9 cellular contexts compared by ENCODE assay signal in the genomic region with DNA sequence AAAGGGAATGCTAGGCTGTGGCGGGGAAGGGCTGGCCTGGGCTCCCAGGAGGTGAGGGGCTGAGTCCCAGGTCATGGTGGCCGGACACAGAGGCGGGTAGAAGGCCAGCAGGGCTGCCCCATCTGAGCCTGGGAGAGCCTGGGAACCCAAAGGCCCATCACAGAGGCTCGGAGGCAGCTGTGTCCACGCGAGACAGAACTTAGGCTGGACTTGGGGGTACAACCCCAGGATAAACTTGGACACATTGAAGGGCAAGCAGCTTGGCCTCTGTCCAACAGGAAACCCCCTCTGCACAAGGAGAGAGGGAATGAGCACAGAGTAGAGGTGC.
DNase-seq lines count a peak whose midpoint lies in the region; ATAC-seq, FAIRE-seq and TF ChIP-seq lines count a peak whose summit lies in the region.
"Had no signal": no experiment of that assay in that cellular context is flagged by ENCODE, and none has a peak within 500 bp of the region (broad histone marks: within the 10 kb centered on the region; RNA-seq: fewer than 3 reads in every experiment).

No MANE protein-coding gene starts in this region.

- H2AK5ac ChIP-seq in H1 (ENCODE audit: low read depth, low read length) = no peak overlapping the region; the same call in 1 of the 2 replicates

- no peak for FAIRE-seq in H1 (lab: Jason Lieb, UNC)

- H4K20me1 ChIP-seq in PC-9 (ENCODE audit: insufficient read depth) = no peaks in the 10 kb centered on the region
- H4K20me1 ChIP-seq in H1 (replicated peaks in 1 of 2; ENCODE audit: control insufficient read depth in 1 of 2, insufficient read depth in 2 of 2, low read length in 2 of 2) = no peaks in the 10 kb centered on the region

- no peak overlapping the region for H2BK120ac ChIP-seq in H1 (replicated peaks; ENCODE audit: low read depth, low read length)

- no peak overlapping the region for H2BK20ac ChIP-seq in H1 (ENCODE audit: low read length)

- 0 out of 2 replicates have a peak overlapping the region, but pooled peaks have one; percentile 46 for H2BK15ac ChIP-seq in H1 (ENCODE audit: low read length)

- no TSS peak for BruUV-seq in PC-9 (replicated peaks; lab: Mats Ljungman, UMichigan)

- no peak overlapping the region for H4K5ac ChIP-seq in H1 (ENCODE audit: insufficient read length, low read depth, low read length)

- H3K79me2 ChIP-seq in PC-9 (ENCODE audit: low read depth) (no peaks in the 10 kb centered on the region), H1 (ENCODE audit: control insufficient read depth in 1 of 2, insufficient read depth in 2 of 2, low read length in 2 of 2) (no peaks in the 10 kb centered on the region)

- TF ChIP-seq EP300 in H1 (IDR thresholded peaks at IDR 0.05; ENCODE audit: borderline replicate concordance in 1 of 2, low read depth in 2 of 2, low read length in 2 of 2) = no peak

- H4K91ac ChIP-seq in H1 (replicated peaks; ENCODE audit: insufficient read length, low read length) = no peak overlapping the region

- no peak overlapping the region for H3K4ac ChIP-seq in H1 (replicated peaks; ENCODE audit: insufficient read length, low read depth, low read length)

- POLR2A ChIA-PET in CD8-positive, alpha-beta T cell (lab: Charles Lee) = interaction anchor here (0.5 to 24.8 kb wide), 7 partner anchors 9 to 112 kb away, joined by 3 to 1192 read pairs (median 3); partner anchors contain the start of gene ZFP36L2
- POLR2A ChIA-PET in PC-9 (lab: Charles Lee; ENCODE audit: unreplicated experiment) = interaction anchor here (0.6 kb wide), 1 partner anchor 155 kb away, joined by 3 read pairs; no protein-coding TSS in a partner anchor
- POLR2A ChIA-PET in H1 (lab: Charles Lee; ENCODE audit: partially characterized antibody) = no interaction called here

- in situ Hi-C loops in G401 (cut with HindIII; ENCODE audit: low sequenced_read_pairs) = no loop called here

- no peak for ATAC-seq in CD8-positive, alpha-beta T cell
- no peak for ATAC-seq in GM21529 (IDR thresholded peaks at IDR 0.05; ENCODE audit: unreplicated experiment)

- H3K9me3 ChIP-seq in CD8-positive, alpha-beta T cell (ENCODE audit: low read length) = no peaks in the 10 kb centered on the region
- H3K9me3 ChIP-seq in PC-9 (ENCODE audit: insufficient read depth, low read depth) = no peaks in the 10 kb centered on the region
- H3K9me3 ChIP-seq in H1 (ENCODE audit: insufficient read depth in 2 of 2, low read depth in 1 of 2, low read length in 1 of 2) = no peaks in the 10 kb centered on the region
- H3K9me3 ChIP-seq in prostate gland = no peaks in the 10 kb centered on the region

- no peak for TF ChIP-seq CTCF in CD8-positive, alpha-beta T cell (IDR thresholded peaks at IDR 0.05)
- TF ChIP-seq CTCF in PC-9 (conservative IDR thresholded peaks at IDR 0.05) (no peak), H1 (IDR thresholded peaks at IDR 0.05; ENCODE audit: control extremely low read depth in 1 of 3, insufficient read depth in 1 of 3, low read depth in 1 of 3, low read length in 3 of 3) (no peak), prostate gland (IDR thresholded peaks at IDR 0.05) (no peak)

- H3K27ac Mint-ChIP-seq in CD8-positive, alpha-beta T cell = peak overlapping the region; percentile 100

- H2BK5ac ChIP-seq in H1 (ENCODE audit: low read depth, low read length) = no peak overlapping the region

- no peaks in the 10 kb centered on the region for H3K9me3 Mint-ChIP-seq in CD8-positive, alpha-beta T cell

- no peak overlapping the region for H3K9ac ChIP-seq in H1 (replicated peaks in 1 of 4; ENCODE audit: extremely low read depth in 1 of 4, low read depth in 3 of 4, low read length in 3 of 4)

- 96% methylated on average over 6 of the region's 6 CpGs; no CpG with 5 or more reads in 1 of the 2 experiments for WGBS in H1 (ENCODE audit: extremely low coverage in 1 of 2, insufficient coverage in 1 of 2, insufficient read length in 1 of 2, insufficient replicate concordance in 2 of 2, low coverage in 1 of 2, low lambda C conversion rate in 2 of 2, missing lambda C conversion rate in 1 of 2), 2 experiments
- WGBS in prostate gland = 96% methylated on average over 6 of the region's 6 CpGs

- H3K23me2 ChIP-seq in H1 (ENCODE audit: low read depth, low read length) = no peaks in the 10 kb centered on the region

- no peaks in the 10 kb centered on the region for H3K27me3 Mint-ChIP-seq in CD8-positive, alpha-beta T cell (ENCODE audit: low read depth)

- H3K4me3 ChIP-seq in CD8-positive, alpha-beta T cell (ENCODE audit: low read depth, low read length) = peak overlapping the region; percentile 42
- H3K4me3 ChIP-seq in PC-9 = no peak overlapping the region
- no peak overlapping the region for H3K4me3 ChIP-seq in H1 (ENCODE audit: extremely low read depth in 1 of 4, insufficient read depth in 2 of 4, low read depth in 3 of 4, low read length in 4 of 4)
- H3K4me3 ChIP-seq in prostate gland = no peak overlapping the region

- H4K8ac ChIP-seq in H1 (ENCODE audit: extremely low read depth, insufficient read depth, low read length) = no peak overlapping the region

- peak overlapping the region; percentile 60 for H3K4me3 Mint-ChIP-seq in CD8-positive, alpha-beta T cell

- peak in 2 of 7 experiments; percentile 21 to 22 for DNase-seq in CD8-positive, alpha-beta T cell
- DNase-seq in PC-9 (no peak), H1 (ENCODE audit: low read depth in 1 of 2, low spot score in 2 of 2) (no peak), prostate gland (ENCODE audit: low spot score) (no peak), germinal center (ENCODE audit: low spot score) (no peak), G401 (ENCODE audit: low spot score) (no peak), SHP77 treated with DMSO at 0.1 percent for 48 hours (lab: John Stamatoyannopoulos, UW) (no peak)
- DNase-seq: DMS79 treated with DMSO at 0.1 percent for 48 hours had no signal

- peaks cover 89% of the 10 kb centered on the region for H3K4me1 Mint-ChIP-seq in CD8-positive, alpha-beta T cell (ENCODE audit: low read depth)

- no peak for TF ChIP-seq RAD21 in H1 (IDR thresholded peaks at IDR 0.05 in 1 of 2, conservative IDR thresholded peaks at IDR 0.05 in 1 of 2; ENCODE audit: low read depth in 2 of 2, low read length in 2 of 2)

- H3K79me1 ChIP-seq in H1 (ENCODE audit: low read depth, low read length) = no peaks in the 10 kb centered on the region

- H3K23ac ChIP-seq in H1 (ENCODE audit: insufficient read length) = no peak overlapping the region

- intact Hi-C loops in CD8-positive, alpha-beta T cell (cut with DNase I, micrococcal nuclease) = loop anchor here (2.0 to 10.0 kb wide), 6 partner anchors 14 to 1026 kb away; partner anchors contain the start of gene THADA (in 1 of the 2)
- intact Hi-C loops in PC-9 (cut with micrococcal nuclease; ENCODE audit: unreplicated experiment) (loop anchor here (5.0 to 10.0 kb wide), 2 partner anchors 337 to 414 kb away; no protein-coding TSS in a partner anchor), prostate gland (cut with DNase I) (no loop called here)

- H3K27ac ChIP-seq in CD8-positive, alpha-beta T cell (ENCODE audit: low read depth, low read length) = peak overlapping the region; percentile 88
- peak overlapping the region; percentile 66 for H3K27ac ChIP-seq in PC-9
- no peak overlapping the region for H3K27ac ChIP-seq in H1 (ENCODE audit: low read depth, low read length)
- peak overlapping the region; percentile 69 to 70 for H3K27ac ChIP-seq in prostate gland

- TF ChIP-seq POLR2A in H1 (IDR thresholded peaks at IDR 0.05; ENCODE audit: control extremely low read depth in 1 of 2, low read depth in 2 of 2, low read length in 2 of 2) (no peak), prostate gland (IDR thresholded peaks at IDR 0.05) (no peak)

- 0 out of 2 replicates have a peak overlapping the region, but pooled peaks have one; percentile 27 for H2BK12ac ChIP-seq in H1 (ENCODE audit: low read depth, low read length)

- H3K18ac ChIP-seq in H1 (ENCODE audit: extremely low read depth, low read length) = peak overlapping the region; percentile 78; the same call in 1 of the 2 replicates

- peak overlapping the region; percentile 66 for H3K4me2 ChIP-seq in PC-9
- H3K4me2 ChIP-seq in H1 (ENCODE audit: insufficient read depth in 1 of 2, low read depth in 2 of 2, low read length in 2 of 2) = no peak overlapping the region

- no peaks in the 10 kb centered on the region for H3K36me3 Mint-ChIP-seq in CD8-positive, alpha-beta T cell

- H3K27me3 ChIP-seq in CD8-positive, alpha-beta T cell (ENCODE audit: insufficient read depth, low read length) = no peaks in the 10 kb centered on the region
- H3K27me3 ChIP-seq in PC-9 (ENCODE audit: insufficient read depth, low read depth) (no peaks in the 10 kb centered on the region), H1 (replicated peaks in 1 of 4; ENCODE audit: control insufficient read depth in 3 of 4, extremely low read depth in 1 of 4, insufficient read depth in 3 of 4, low read length in 3 of 4) (no peaks in the 10 kb centered on the region), prostate gland (replicated peaks; ENCODE audit: insufficient read depth) (no peaks in the 10 kb centered on the region)

- H3K14ac ChIP-seq in H1 (ENCODE audit: insufficient read length) = no peak overlapping the region

- peaks cover 97% of the 10 kb centered on the region for H3K4me1 ChIP-seq in CD8-positive, alpha-beta T cell (ENCODE audit: insufficient read depth, low read length)
- peaks cover 55% of the 10 kb centered on the region for H3K4me1 ChIP-seq in PC-9 (replicated peaks; ENCODE audit: insufficient read depth)
- H3K4me1 ChIP-seq in H1 (replicated peaks in 1 of 4; ENCODE audit: control insufficient read depth in 3 of 4, insufficient read depth in 4 of 4, low read length in 3 of 4) = peaks cover 0 to 11% (median 3%) of the 10 kb centered on the region in 4 experiments; a peak in 3 of 7 replicates
- H3K4me1 ChIP-seq in prostate gland (replicated peaks) = peaks cover 10% of the 10 kb centered on the region

- H3F3A ChIP-seq in PC-9 (ENCODE audit: insufficient read depth, low read depth) = peaks cover 29% of the 10 kb centered on the region; the same call in 1 of the 2 replicates

- no peaks in the 10 kb centered on the region for H3K9me2 ChIP-seq in PC-9 (ENCODE audit: insufficient read depth)

- no peak overlapping the region for H3K56ac ChIP-seq in H1 (replicated peaks; ENCODE audit: insufficient read length, low read depth, low read length)

- H2AFZ ChIP-seq in PC-9 = no peak overlapping the region
- H2AFZ ChIP-seq in H1 (ENCODE audit: low read length) = no peak overlapping the region

- no peaks in the 10 kb centered on the region for H3K36me3 ChIP-seq in CD8-positive, alpha-beta T cell (ENCODE audit: insufficient read depth, low read length)
- no peaks in the 10 kb centered on the region for H3K36me3 ChIP-seq in PC-9 (ENCODE audit: low read depth)
- H3K36me3 ChIP-seq in H1 (ENCODE audit: control insufficient read depth in 2 of 4, insufficient read depth in 4 of 4, low read length in 3 of 4) = no peaks in the 10 kb centered on the region
- no peaks in the 10 kb centered on the region for H3K36me3 ChIP-seq in prostate gland

- CTCF ChIA-PET in CD8-positive, alpha-beta T cell (lab: Charles Lee) = interaction anchor here (0.7 to 17.4 kb wide), 14 partner anchors 8 to 184 kb away, joined by 3 to 666 read pairs (median 4); partner anchors contain the start of gene ZFP36L2
- CTCF ChIA-PET in PC-9 (lab: Charles Lee) (interaction anchor here (1.0 kb wide), 1 partner anchor 99 kb away, joined by 3 read pairs; no protein-coding TSS in a partner anchor), H1 (lab: Charles Lee; ENCODE audit: partially characterized antibody) (interaction anchor here (0.8 to 7.9 kb wide), 12 partner anchors 9 to 411 kb away, joined by 3 to 73 read pairs (median 4); partner anchors contain the start of gene ZFP36L2)

TF ChIP-seq in H1, 55 proteins besides CTCF, POLR2A, EP300 and RAD21 (continues in another document):
- TF ChIP-seq SP4 (IDR thresholded peaks at IDR 0.05; ENCODE audit: low read length) = no peak
